In genomic region chr17:42878924-42879595, GRCh38 we compare ENCODE assay signal across 24 cellular contexts. TPM values are rescaled to one million over a fixed set of nuclear protein-coding genes. Genes with fewer than 3 reads are reported as not detected.
"Had no signal": no experiment of that assay in that cellular context is flagged by ENCODE, and none has a peak within 500 bp of the region (broad histone marks: within the 10 kb centered on the region; RNA-seq: fewer than 3 reads in every experiment).

No MANE protein-coding gene starts in this region.

- H3K4me2 ChIP-seq: hepatocyte had no signal

- DNase-seq: cortex of kidney; dorsolateral prefrontal cortex; effector CD8-positive, alpha-beta T cell; head of caudate nucleus; left colon; left ventricle myocardium superior; naive thymus-derived CD4-positive, alpha-beta T cell; nephron progenitor cell; sigmoid colon; stimulated activated CD4-positive, alpha-beta T cell treated with anti-CD3 and anti-CD28 coated beads, Interleukin-12 subunit alpha, Interleukin-12 subunit beta, amount 100 ng/mL, for 4 hours; stimulated activated naive CD4-positive, alpha-beta T cell; stomach; upper lobe of left lung; uterus had no signal

- H3K79me2 ChIP-seq: hepatocyte had no signal

- ATAC-seq: left ventricle myocardium superior; naive thymus-derived CD4-positive, alpha-beta T cell had no signal

- H2AFZ ChIP-seq: hepatocyte had no signal

- H3K4me1 ChIP-seq: sigmoid colon, uterus had no signal

- H3K27ac ChIP-seq: dorsolateral prefrontal cortex, hepatocyte, neutrophil, sigmoid colon, skin epidermis, uterus had no signal

- H3K4me3 ChIP-seq: dorsolateral prefrontal cortex, hepatocyte, sigmoid colon, skin epidermis, stomach, upper lobe of left lung, uterus had no signal

- H3K36me3 ChIP-seq: stomach, upper lobe of left lung, uterus had no signal

- H3K27me3 ChIP-seq: neutrophil, sigmoid colon, upper lobe of left lung, uterus had no signal

- H3K9me3 ChIP-seq: neutrophil, sigmoid colon, stomach, upper lobe of left lung, uterus had no signal

RNA-seq across cellular contexts. Expression of gene G6PC1, which starts 21.5 kb away (rescaled TPM):
- total RNA-seq: dorsolateral prefrontal cortex; kidney epithelial cell; left ventricle myocardium superior; lung microvascular endothelial cell; mesenteric fat pad; mononuclear cell; naive thymus-derived CD4-positive, alpha-beta T cell; osteoblast; pulmonary artery endothelial cell; sigmoid colon; upper lobe of left lung; uterus had no signal
- polyA plus RNA-seq: esophagus; naive thymus-derived CD4-positive, alpha-beta T cell; stomach had no signal

RNA-seq across cellular contexts. Expression of gene AOC3, which starts 28.1 kb away (rescaled TPM):
- total RNA-seq: osteoblast, pulmonary artery endothelial cell had no signal
- polyA plus RNA-seq: naive thymus-derived CD4-positive, alpha-beta T cell had no signal

RNA-seq across cellular contexts. Expression of gene AOC2, which starts 34.7 kb away (rescaled TPM):
- polyA plus RNA-seq: naive thymus-derived CD4-positive, alpha-beta T cell had no signal
